10 cellular contexts compared by ENCODE assay signal in genomic region chr12:124053855-124054254, GRCh38.
DNase-seq lines count a peak whose midpoint lies in the region; ATAC-seq, FAIRE-seq and TF ChIP-seq lines count a peak whose summit lies in the region.
"Had no signal": no experiment of that assay in that cellular context is flagged by ENCODE, and none has a peak within 500 bp of the region (broad histone marks: within the 10 kb centered on the region; RNA-seq: fewer than 3 reads in every experiment).

No MANE protein-coding gene starts in this region.

- no peak overlapping the region for H3K27ac ChIP-seq in upper lobe of left lung

- FAIRE-seq in bronchial epithelial cell (lab: Jason Lieb, UNC): no peak

- DNase-seq in EH (ENCODE audit: low read depth): peak; percentile 79
- DNase-seq in NCI-H2029 treated with DMSO at 0.1 percent for 48 hours (lab: John Stamatoyannopoulos, UW): peak; percentile 64
- DNase-seq in bronchial epithelial cell (ENCODE audit: low read depth): peak; percentile 32
- DNase-seq in kidney glomerular epithelial cell (lab: John Stamatoyannopoulos, UW): peak; percentile 46
- peak in 1 of 2 donors; percentile 72 for DNase-seq in upper lobe of left lung
- no peak for DNase-seq in germinal center (ENCODE audit: low spot score)
- DNase-seq in activated CD4-positive, alpha-beta memory T cell treated with anti-CD3 and anti-CD28 coated beads, Interleukin-2, amount 10 ng/mL, durations not matched to agents 7 days and 5 days: no peak

- no peak for TF ChIP-seq EP300 in upper lobe of left lung (IDR thresholded peaks at IDR 0.05)

- ATAC-seq in upper lobe of left lung (ENCODE audit: low FRiP score in 2 of 2) (peak; percentile 78 to 87), GM21717 (IDR thresholded peaks at IDR 0.05; ENCODE audit: unreplicated experiment) (no peak)

- POLR2A ChIA-PET in activated CD4-positive, alpha-beta memory T cell treated with anti-CD3 and anti-CD28 coated beads, Interleukin-2, amount 10 ng/mL, durations not matched to agents 7 days and 5 days (lab: Charles Lee): no interaction called here

- H3K4me1 ChIP-seq in upper lobe of left lung: peaks cover 4 to 11% (median 8%) of the 10 kb centered on the region in 4 donors

- WGBS in upper lobe of left lung, 2 donors: 10 to 15% methylated on average over 11 of the region's 11 CpGs

- no peaks in the 10 kb centered on the region for H3K36me3 Mint-ChIP-seq in activated CD4-positive, alpha-beta memory T cell treated with anti-CD3 and anti-CD28 coated beads, Interleukin-2, amount 10 ng/mL, durations not matched to agents 7 days and 5 days (ENCODE audit: low read depth)

- TF ChIP-seq CTCF in bronchial epithelial cell (IDR thresholded peaks at IDR 0.05; ENCODE audit: insufficient read depth, low read length, severe bottlenecking) (peak; percentile 49), upper lobe of left lung (IDR thresholded peaks at IDR 0.05) (peak; percentile 20 to 75 (median 54))

- H3K27me3 ChIP-seq in bronchial epithelial cell (ENCODE audit: control insufficient read depth, insufficient read depth, low read length) (no peaks in the 10 kb centered on the region), upper lobe of left lung (no peaks in the 10 kb centered on the region)

- peaks cover under 1% of the 10 kb centered on the region for H3K9me3 Mint-ChIP-seq in activated CD4-positive, alpha-beta memory T cell treated with anti-CD3 and anti-CD28 coated beads, Interleukin-2, amount 10 ng/mL, durations not matched to agents 7 days and 5 days

- H3K4me1 Mint-ChIP-seq in activated CD4-positive, alpha-beta memory T cell treated with anti-CD3 and anti-CD28 coated beads, Interleukin-2, amount 10 ng/mL, durations not matched to agents 7 days and 5 days: no peaks in the 10 kb centered on the region
- H3K4me1 Mint-ChIP-seq: memory B cell had no signal

- no peaks in the 10 kb centered on the region for H3K36me3 ChIP-seq in bronchial epithelial cell (ENCODE audit: control insufficient read depth, insufficient read depth, low read length)
- no peaks in the 10 kb centered on the region for H3K36me3 ChIP-seq in upper lobe of left lung

- no peaks in the 10 kb centered on the region for H3K9me3 ChIP-seq in upper lobe of left lung

- H3K27ac Mint-ChIP-seq in activated CD4-positive, alpha-beta memory T cell treated with anti-CD3 and anti-CD28 coated beads, Interleukin-2, amount 10 ng/mL, durations not matched to agents 7 days and 5 days: no peak overlapping the region
- H3K27ac Mint-ChIP-seq: memory B cell had no signal

- no peak overlapping the region for H3K4me3 Mint-ChIP-seq in activated CD4-positive, alpha-beta memory T cell treated with anti-CD3 and anti-CD28 coated beads, Interleukin-2, amount 10 ng/mL, durations not matched to agents 7 days and 5 days
- H3K4me3 Mint-ChIP-seq: IgD-negative memory B cell, memory B cell had no signal

- peaks cover 4% of the 10 kb centered on the region for H3K27me3 Mint-ChIP-seq in activated CD4-positive, alpha-beta memory T cell treated with anti-CD3 and anti-CD28 coated beads, Interleukin-2, amount 10 ng/mL, durations not matched to agents 7 days and 5 days

- no peak overlapping the region for H3K4me3 ChIP-seq in bronchial epithelial cell (ENCODE audit: low read depth, low read length)
- H3K4me3 ChIP-seq in upper lobe of left lung: no peak overlapping the region

- CTCF ChIA-PET in activated CD4-positive, alpha-beta memory T cell treated with anti-CD3 and anti-CD28 coated beads, Interleukin-2, amount 10 ng/mL, durations not matched to agents 7 days and 5 days (lab: Charles Lee): interaction anchor here (0.9 to 1.0 kb wide), 2 partner anchors 8 to 103 kb away, joined by 3 read pairs; no protein-coding TSS in a partner anchor

- TF ChIP-seq POLR2A in upper lobe of left lung (IDR thresholded peaks at IDR 0.05): no peak

Comparison
In these comparisons a context has a peak if more than half of its experiments do, and no peak if none do; other contexts are left out.
1. DNase-seq: peak in EH (single experiment), NCI-H2029 treated with DMSO at 0.1 percent for 48 hours (single experiment), bronchial epithelial cell (single experiment) and kidney glomerular epithelial cell (single experiment); none in germinal center (single experiment) and activated CD4-positive, alpha-beta memory T cell treated with anti-CD3 and anti-CD28 coated beads, Interleukin-2, amount 10 ng/mL, durations not matched to agents 7 days and 5 days (single experiment).